Comparison of ENCODE assay signal across 23 cellular contexts in the genomic region with DNA sequence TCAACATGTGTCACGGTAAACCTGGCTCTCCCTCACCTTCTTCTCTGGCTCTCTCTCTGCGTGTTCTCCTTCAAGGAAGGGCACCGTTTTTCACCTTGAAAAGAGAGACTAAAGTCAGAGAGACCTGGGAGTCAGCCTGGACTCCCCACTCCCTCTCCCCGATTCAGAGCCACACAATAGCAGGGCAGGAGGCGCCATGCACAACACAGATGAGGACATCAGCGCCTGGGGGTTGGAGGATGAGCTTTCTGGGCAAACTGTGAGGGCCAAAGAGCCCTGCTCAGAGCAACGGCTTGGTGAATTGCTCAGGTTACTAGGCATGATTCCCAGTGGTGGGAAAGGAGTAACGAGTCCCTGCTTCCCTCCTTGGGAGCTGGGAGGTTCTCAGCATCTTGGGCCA.
"Had no signal": no experiment of that assay in that cellular context is flagged by ENCODE, and none has a peak within 500 bp of the region (broad histone marks: within the 10 kb centered on the region; RNA-seq: fewer than 3 reads in every experiment).

No MANE protein-coding gene starts in this region.

- ATAC-seq: PC-3, Right ventricle myocardium inferior had no signal

- DNase-seq: IMR-90, Kasumi-1, KG1, MM.1S, NCI-H1092 treated with DMSO at 0.1 percent for 48 hours, NCI-H1436, NCI-H187, NCI-H2029, NCI-H2081 treated with DMSO at 0.1 percent for 48 hours, NCI-H2171, NCI-H226, NCI-H446, NCI-H510A, NCI-H524 treated with DMSO at 0.1 percent for 48 hours, NCI-H69, NCI-H774, PC-3, Peyer's patch, SIG-M5 had no signal

- H3K27ac ChIP-seq: HL-60, Peyer's patch, SJSA1, SK-N-MC had no signal

- H3K36me3 ChIP-seq: Peyer's patch, SJSA1 had no signal

- H3K27me3 ChIP-seq: Peyer's patch, SJSA1 had no signal

- H3K4me3 ChIP-seq: Peyer's patch, SJSA1, SK-N-MC had no signal

- H3K9me3 ChIP-seq: Peyer's patch, SJSA1 had no signal

- H3K4me1 ChIP-seq: Peyer's patch, SJSA1 had no signal
